36 cellular contexts compared by ENCODE assay signal in genomic region chr20:24607402-24607801, GRCh38.
"Had no signal": no experiment of that assay in that cellular context is flagged by ENCODE, and none has a peak within 500 bp of the region (broad histone marks: within the 10 kb centered on the region; RNA-seq: fewer than 3 reads in every experiment).

No MANE protein-coding gene starts in this region.

- H3K27me3 ChIP-seq: ascending aorta, cardiac muscle cell had no signal

- H3K4me1 Mint-ChIP-seq: activated CD4-positive, alpha-beta T cell treated with anti-CD3 and anti-CD28 coated beads, Interleukin-2, amount 10 ng/mL, durations not matched to agents 24 days and 14 days; activated naive CD8-positive, alpha-beta T cell treated with anti-CD3 and anti-CD28 coated beads for 36 hours; activated T-helper 17 cell treated with anti-CD3 and anti-CD28 coated beads, Interleukin-2, amount 50 U/mL, for 72 hours; brain; central memory CD8-positive, alpha-beta T cell had no signal

- ATAC-seq: activated CD8-positive, alpha-beta T cell treated with anti-CD3 and anti-CD28 coated beads for 36 hours; activated naive CD4-positive, alpha-beta T cell treated with anti-CD3 and anti-CD28 coated beads, Interleukin-2, amount 50 U/mL, for 72 hours; activated T-cell treated with anti-CD3 and anti-CD28 coated beads, Interleukin-2, amount 50 U/mL, for 4 hours; activated T-cell treated with anti-CD3 and anti-CD28 coated beads, Interleukin-2, amount 50 U/mL, for 72 hours; activated T-helper 17 cell treated with anti-CD3 and anti-CD28 coated beads, Interleukin-2, amount 50 U/mL, for 72 hours had no signal

- H3K27ac Mint-ChIP-seq: activated B cell treated with CpG ODN at 0.5 μM for 24 hours; activated CD4-positive, alpha-beta memory T cell treated with anti-CD3 and anti-CD28 coated beads for 36 hours; activated CD4-positive, alpha-beta T cell treated with anti-CD3 and anti-CD28 coated beads, Interleukin-2, amount 10 ng/mL, durations not matched to agents 24 days and 14 days; activated CD8-positive, alpha-beta T cell treated with anti-CD3 and anti-CD28 coated beads for 36 hours; activated naive CD4-positive, alpha-beta T cell treated with anti-CD3 and anti-CD28 coated beads for 36 hours; activated naive CD4-positive, alpha-beta T cell treated with anti-CD3 and anti-CD28 coated beads, Interleukin-2, amount 50 U/mL, for 72 hours; activated naive CD8-positive, alpha-beta T cell treated with anti-CD3 and anti-CD28 coated beads for 36 hours; activated T-cell treated with anti-CD3 and anti-CD28 coated beads, Interleukin-2, amount 50 U/mL, for 72 hours; activated T-helper 1 cell treated with anti-CD3 and anti-CD28 coated beads, Interleukin-12 subunit alpha, Interleukin-12 subunit beta, Interleukin-2, Interleukin-4 antibody, amounts not matched to agents 30 ng/mL and 10 ng/mL and 1 ng/mL, durations not matched to agents 14 hours and 24 hours and 36 hours; activated T-helper 17 cell treated with anti-CD3 and anti-CD28 coated beads, Interleukin-2, amount 50 U/mL, for 72 hours; brain; T-helper 1 cell treated with Interleukin-12 subunit alpha and Interleukin-12 subunit beta and Interleukin-4 antibody, amounts not matched to agents 30 μg/mL and 1 μg/mL, for 36 hours; T-helper 2 cell treated with Interferon-gamma antibody and Interleukin-4, amounts not matched to agents 5 μg/mL and 100 μg/mL, for 36 hours had no signal

- H3K27ac ChIP-seq: ascending aorta, cardiac muscle cell, VCaP had no signal

- H3K4me3 ChIP-seq: ascending aorta, cardiac muscle cell had no signal

- H3K36me3 ChIP-seq: ascending aorta, cardiac muscle cell had no signal

- DNase-seq: activated B cell treated with CpG ODN at 0.5 μM for 24 hours; activated CD4-positive, alpha-beta memory T cell treated with anti-CD3 and anti-CD28 coated beads for 36 hours; activated CD4-positive, alpha-beta T cell treated with anti-CD3 and anti-CD28 coated beads for 4 hours; activated CD4-positive, alpha-beta T cell treated with anti-CD3 and anti-CD28 coated beads, Interleukin-2, amount 10 ng/mL, durations not matched to agents 24 days and 14 days; activated CD4-positive, alpha-beta T cell treated with anti-CD3 and anti-CD28 coated beads, Interleukin-2, amount 50 U/mL, for 1 hour; activated CD4-positive, alpha-beta T cell treated with anti-CD3 and anti-CD28 coated beads, Interleukin-2, amount 50 U/mL, for 4 hours; activated CD4-positive, CD25-positive, alpha-beta regulatory T cell treated with anti-CD3 and anti-CD28 coated beads, Interleukin-2, amount 50 U/mL, for 72 hours; activated CD8-positive, alpha-beta memory T cell treated with anti-CD3 and anti-CD28 coated beads, Interleukin-2, amount 50 U/mL, for 4 hours; activated CD8-positive, alpha-beta T cell treated with anti-CD3 and anti-CD28 coated beads for 36 hours; activated effector memory CD4-positive, alpha-beta T cell treated with anti-CD3 and anti-CD28 coated beads, Interleukin-2, amount 50 U/mL, for 16 hours; activated gamma-delta T cell treated with Interleukin-2 at 50 U/mL for 16 hours; activated naive CD4-positive, alpha-beta T cell; activated naive CD4-positive, alpha-beta T cell treated with anti-CD3 and anti-CD28 coated beads for 36 hours; activated naive CD4-positive, alpha-beta T cell treated with anti-CD3 and anti-CD28 coated beads, Interleukin-2, amount 50 U/mL, for 16 hours; activated naive CD8-positive, alpha-beta T cell treated with anti-CD3 and anti-CD28 coated beads for 36 hours; activated T-cell treated with anti-CD3 and anti-CD28 coated beads for 4 hours; activated T-cell treated with anti-CD3 and anti-CD28 coated beads, Interleukin-2, amount 50 U/mL, for 1 hour; activated T-cell treated with anti-CD3 and anti-CD28 coated beads, Interleukin-2, amount 50 U/mL, for 4 hours; activated T-cell treated with anti-CD3 and anti-CD28 coated beads, Interleukin-2, amount 50 U/mL, for 72 hours; amygdala; anterior cingulate cortex; caudate nucleus; cerebellar nuclear complex; T-helper 1 cell; T-helper 2 cell; T-helper 9 cell had no signal

- H3K4me3 Mint-ChIP-seq: activated B cell treated with CpG ODN at 0.5 μM for 24 hours; activated CD4-positive, alpha-beta memory T cell treated with anti-CD3 and anti-CD28 coated beads for 36 hours; activated CD4-positive, alpha-beta T cell treated with anti-CD3 and anti-CD28 coated beads, Interleukin-2, amount 10 ng/mL, durations not matched to agents 24 days and 14 days; activated CD8-positive, alpha-beta T cell treated with anti-CD3 and anti-CD28 coated beads for 36 hours; activated naive CD4-positive, alpha-beta T cell treated with anti-CD3 and anti-CD28 coated beads for 36 hours; activated naive CD8-positive, alpha-beta T cell treated with anti-CD3 and anti-CD28 coated beads for 36 hours; activated T-cell treated with anti-CD3 and anti-CD28 coated beads, Interleukin-2, amount 50 U/mL, for 4 hours; activated T-cell treated with anti-CD3 and anti-CD28 coated beads, Interleukin-2, amount 50 U/mL, for 72 hours; activated T-helper 1 cell treated with anti-CD3 and anti-CD28 coated beads, Interleukin-12 subunit alpha, Interleukin-12 subunit beta, Interleukin-2, Interleukin-4 antibody, amounts not matched to agents 30 ng/mL and 10 ng/mL and 1 ng/mL, durations not matched to agents 14 hours and 24 hours and 36 hours; activated T-helper 17 cell treated with anti-CD3 and anti-CD28 coated beads, Interleukin-2, amount 50 U/mL, for 72 hours; brain; central memory CD8-positive, alpha-beta T cell; T-helper 1 cell treated with Interleukin-12 subunit alpha and Interleukin-12 subunit beta and Interleukin-4 antibody, amounts not matched to agents 30 μg/mL and 1 μg/mL, for 36 hours; T-helper 2 cell treated with Interferon-gamma antibody and Interleukin-4, amounts not matched to agents 5 μg/mL and 100 μg/mL, for 36 hours had no signal

- H3K9me3 ChIP-seq: ascending aorta had no signal

- H3K9me3 Mint-ChIP-seq: activated B cell treated with CpG ODN at 0.5 μM for 24 hours; activated CD4-positive, alpha-beta T cell treated with anti-CD3 and anti-CD28 coated beads, Interleukin-2, amount 10 ng/mL, durations not matched to agents 24 days and 14 days; activated CD8-positive, alpha-beta T cell treated with anti-CD3 and anti-CD28 coated beads for 36 hours; activated T-helper 1 cell treated with anti-CD3 and anti-CD28 coated beads, Interleukin-12 subunit alpha, Interleukin-12 subunit beta, Interleukin-2, Interleukin-4 antibody, amounts not matched to agents 30 ng/mL and 10 ng/mL and 1 ng/mL, durations not matched to agents 14 hours and 24 hours and 36 hours; T-helper 1 cell treated with Interleukin-12 subunit alpha and Interleukin-12 subunit beta and Interleukin-4 antibody, amounts not matched to agents 30 μg/mL and 1 μg/mL, for 36 hours; T-helper 2 cell treated with Interferon-gamma antibody and Interleukin-4, amounts not matched to agents 5 μg/mL and 100 μg/mL, for 36 hours had no signal

- H3K27me3 Mint-ChIP-seq: activated B cell treated with CpG ODN at 0.5 μM for 24 hours; activated CD4-positive, alpha-beta T cell treated with anti-CD3 and anti-CD28 coated beads, Interleukin-2, amount 10 ng/mL, durations not matched to agents 24 days and 14 days; activated CD8-positive, alpha-beta T cell treated with anti-CD3 and anti-CD28 coated beads for 36 hours had no signal

- H3K4me1 ChIP-seq: ascending aorta had no signal

- H3K36me3 Mint-ChIP-seq: activated CD4-positive, alpha-beta memory T cell treated with anti-CD3 and anti-CD28 coated beads for 36 hours; activated naive CD4-positive, alpha-beta T cell treated with anti-CD3 and anti-CD28 coated beads, Interleukin-2, amount 50 U/mL, for 72 hours; activated naive CD8-positive, alpha-beta T cell treated with anti-CD3 and anti-CD28 coated beads for 36 hours; brain had no signal
